ENCODE assay signal across 13 cellular contexts in genomic region chr12:23049180-23049579, GRCh38.
DNase-seq lines count a peak whose midpoint lies in the region; ATAC-seq and TF ChIP-seq lines count a peak whose summit lies in the region.
"Had no signal": no experiment of that assay in that cellular context is flagged by ENCODE, and none has a peak within 500 bp of the region (broad histone marks: within the 10 kb centered on the region; RNA-seq: fewer than 3 reads in every experiment).

No MANE protein-coding gene starts in this region.

- in situ Hi-C loops in KBM-7 (cut with MboI; ENCODE audit: low pct_unique_long_range_greater_than_20kb, low sequenced_read_pairs), result no loop called here

- POLR2A ChIA-PET in PC-9 (lab: Charles Lee; ENCODE audit: unreplicated experiment), result no interaction called here

- no TSS peak for BruUV-seq in PC-9 (replicated peaks; lab: Mats Ljungman, UMichigan)

- no peaks in the 10 kb centered on the region for H3K9me2 ChIP-seq in PC-9 (ENCODE audit: insufficient read depth)

- H3K4me1 ChIP-seq in PC-9 (replicated peaks; ENCODE audit: insufficient read depth), result no peaks in the 10 kb centered on the region
- H3K4me1 ChIP-seq: heart right ventricle, SJSA1, uterus had no signal

- H3K79me2 ChIP-seq in PC-9 (ENCODE audit: low read depth), result no peaks in the 10 kb centered on the region

- no peaks in the 10 kb centered on the region for H3K9me3 ChIP-seq in PC-9 (ENCODE audit: insufficient read depth, low read depth)
- H3K9me3 ChIP-seq: SJSA1, uterus had no signal

- no peaks in the 10 kb centered on the region for H3F3A ChIP-seq in PC-9 (ENCODE audit: insufficient read depth, low read depth)

- H3K4me2 ChIP-seq in PC-9, result no peak overlapping the region

- H2AFZ ChIP-seq in PC-9, result no peak overlapping the region

- H3K27ac ChIP-seq in PC-9, result no peak overlapping the region
- H3K27ac ChIP-seq: heart right ventricle, SJSA1, uterus had no signal

- H4K20me1 ChIP-seq in PC-9 (ENCODE audit: insufficient read depth), result no peaks in the 10 kb centered on the region

- intact Hi-C loops in PC-9 (cut with micrococcal nuclease; ENCODE audit: unreplicated experiment), result no loop called here

- H3K4me3 ChIP-seq in epithelial cell of proximal tubule (ENCODE audit: low read depth, low read length), result no peak overlapping the region
- no peak overlapping the region for H3K4me3 ChIP-seq in PC-9
- H3K4me3 ChIP-seq: heart right ventricle, SJSA1, uterus had no signal

- H3K36me3 ChIP-seq in PC-9 (ENCODE audit: low read depth), result no peaks in the 10 kb centered on the region
- H3K36me3 ChIP-seq: heart right ventricle, SJSA1, uterus had no signal

- ATAC-seq in GM18517 (IDR thresholded peaks at IDR 0.05; ENCODE audit: unreplicated experiment) (peak; percentile 83), GM21723 (IDR thresholded peaks at IDR 0.05; ENCODE audit: unreplicated experiment) (peak; percentile 71)
- ATAC-seq: heart right ventricle had no signal

- no peak for TF ChIP-seq CTCF in epithelial cell of proximal tubule (conservative IDR thresholded peaks at IDR 0.05; ENCODE audit: low read depth, low read length)
- no peak for TF ChIP-seq CTCF in PC-9 (conservative IDR thresholded peaks at IDR 0.05)

- H3K27me3 ChIP-seq in PC-9 (ENCODE audit: insufficient read depth, low read depth), result no peaks in the 10 kb centered on the region
- H3K27me3 ChIP-seq: heart right ventricle, SJSA1, uterus had no signal

- CTCF ChIA-PET in PC-9 (lab: Charles Lee), result no interaction called here

- peak; percentile 17 for DNase-seq in KBM-7
- DNase-seq in epithelial cell of proximal tubule (ENCODE audit: low read depth), result peak; percentile 38
- no peak for DNase-seq in SHP77 (lab: John Stamatoyannopoulos, UW)
- no peak for DNase-seq in SW 1271 (lab: John Stamatoyannopoulos, UW)
- DNase-seq in PC-9, result no peak
- DNase-seq in activated CD4-positive, CD25-positive, alpha-beta regulatory T cell (lab: John Stamatoyannopoulos, UW), result no peak
- DNase-seq: DMS153, GOT3, heart right ventricle, uterus had no signal

Comparison
In these comparisons a context has a peak if more than half of its experiments do, and no peak if none do; other contexts are left out.
1. DNase-seq: peak in KBM-7 (single experiment) and epithelial cell of proximal tubule (single experiment); none in SHP77 (0 of 2), SW 1271 (0 of 2), PC-9 (0 of 2) and activated CD4-positive, CD25-positive, alpha-beta regulatory T cell (0 of 4).